9 cellular contexts compared by ENCODE assay signal in the genomic region with DNA sequence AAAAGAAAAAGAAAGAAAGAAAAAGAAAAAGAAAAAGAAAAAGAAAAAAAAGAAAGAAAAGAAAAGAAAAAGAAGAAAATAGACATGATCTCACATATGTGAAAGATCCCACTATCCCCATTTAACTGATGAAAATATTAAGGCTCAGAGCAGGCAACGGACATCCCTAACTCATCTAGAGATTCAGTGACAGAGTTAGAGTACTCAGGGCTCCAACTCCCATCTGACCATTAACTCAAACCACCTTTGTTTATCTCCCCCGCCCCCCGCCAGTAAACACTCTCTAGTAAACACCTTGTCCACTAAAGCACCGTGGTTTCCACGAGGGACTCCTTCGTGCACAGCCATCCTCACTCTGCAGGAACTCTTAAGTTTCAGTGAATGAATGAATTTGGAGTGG.
DNase-seq lines count a peak whose midpoint lies in the region; ATAC-seq and TF ChIP-seq lines count a peak whose summit lies in the region.
"Had no signal": no experiment of that assay in that cellular context is flagged by ENCODE, and none has a peak within 500 bp of the region (broad histone marks: within the 10 kb centered on the region; RNA-seq: fewer than 3 reads in every experiment).

No MANE protein-coding gene starts in this region.

- H3K27me3 ChIP-seq in left ventricle myocardium inferior (ENCODE audit: low read depth) (no peaks in the 10 kb centered on the region), uterus (no peaks in the 10 kb centered on the region)
- no peaks in the 10 kb centered on the region for H3K27me3 ChIP-seq in naive thymus-derived CD4-positive, alpha-beta T cell (ENCODE audit: control insufficient read depth in 2 of 2, insufficient read depth in 2 of 2, low read length in 2 of 2)

- POLR2A ChIA-PET in naive thymus-derived CD4-positive, alpha-beta T cell (lab: Charles Lee): interaction anchor here (0.7 to 5.8 kb wide), 9 partner anchors 8 to 937 kb away, joined by 3 to 109 read pairs (median 33); partner anchors contain the start of genes MYL12A, MYL12B, SMCHD1 and TGIF1

- H3K27me3 Mint-ChIP-seq in naive thymus-derived CD4-positive, alpha-beta T cell: no peaks in the 10 kb centered on the region

- ATAC-seq in Right ventricle myocardium superior (ENCODE audit: poor library complexity): no peak
- no peak for ATAC-seq in naive thymus-derived CD4-positive, alpha-beta T cell
- no peak for ATAC-seq in HG02852 (IDR thresholded peaks at IDR 0.05; ENCODE audit: unreplicated experiment)

- CTCF ChIA-PET in naive thymus-derived CD4-positive, alpha-beta T cell (lab: Charles Lee): interaction anchor here (3.7 kb wide), 1 partner anchor 73 kb away, joined by 35 read pairs; no protein-coding TSS in a partner anchor

- intact Hi-C loops in left ventricle myocardium inferior (cut with micrococcal nuclease) (loop anchor here (5.0 kb wide), 2 partner anchors 74 to 136 kb away; no protein-coding TSS in a partner anchor), Right ventricle myocardium superior (cut with DNase I) (loop anchor here (2.0 kb wide), 1 partner anchor 142 kb away; the partner anchor contains the start of gene TGIF1), uterus (cut with DNase I; ENCODE audit: low total_unique reads) (loop anchor here (10.0 kb wide), 1 partner anchor 138 kb away; the partner anchor contains the start of gene TGIF1)
- intact Hi-C loops in naive thymus-derived CD4-positive, alpha-beta T cell (cut with micrococcal nuclease): loop anchor here (5.0 to 10.0 kb wide), 5 partner anchors 331 to 1018 kb away; partner anchors contain the start of genes METTL4 (in 1 of the 2), MYL12B (in 1 of the 2) and NDC80 (in 1 of the 2)

- H3K9me3 ChIP-seq in left ventricle myocardium inferior (replicated peaks) (no peaks in the 10 kb centered on the region), uterus (no peaks in the 10 kb centered on the region)
- no peaks in the 10 kb centered on the region for H3K9me3 ChIP-seq in naive thymus-derived CD4-positive, alpha-beta T cell (ENCODE audit: control insufficient read depth in 2 of 3, low read length in 3 of 3)

- peak overlapping the region; percentile 98 to 100 (median 99) for H3K27ac Mint-ChIP-seq in naive thymus-derived CD4-positive, alpha-beta T cell

- peaks cover 0 to 23% (median 6%) of the 10 kb centered on the region in 5 donors for H3K36me3 Mint-ChIP-seq in naive thymus-derived CD4-positive, alpha-beta T cell

- peak overlapping the region; percentile 99 for H3K27ac ChIP-seq in left ventricle myocardium inferior (replicated peaks)
- peak overlapping the region; percentile 99 for H3K27ac ChIP-seq in cingulate gyrus (ENCODE audit: low read depth, low read length)
- peak overlapping the region; percentile 89 for H3K27ac ChIP-seq in naive thymus-derived CD4-positive, alpha-beta T cell (ENCODE audit: low read depth, low read length)
- H3K27ac ChIP-seq in uterus: peak overlapping the region; percentile 95 to 98

- no peak overlapping the region for H3K4me3 ChIP-seq in left ventricle myocardium inferior
- H3K4me3 ChIP-seq in naive thymus-derived CD4-positive, alpha-beta T cell (ENCODE audit: low read length): peak overlapping the region; percentile 73
- H3K4me3 ChIP-seq in uterus: no peak overlapping the region

- TF ChIP-seq POLR2A in uterus (IDR thresholded peaks at IDR 0.05): no peak

- H3K36me3 ChIP-seq in left ventricle myocardium inferior (no peaks in the 10 kb centered on the region), uterus (no peaks in the 10 kb centered on the region)
- H3K36me3 ChIP-seq in naive thymus-derived CD4-positive, alpha-beta T cell (ENCODE audit: control insufficient read depth in 2 of 3, insufficient read depth in 3 of 3, low read length in 3 of 3): no peaks in the 10 kb centered on the region

- peaks cover 32 to 63% (median 55%) of the 10 kb centered on the region in 7 donors for H3K4me1 Mint-ChIP-seq in naive thymus-derived CD4-positive, alpha-beta T cell

- H3K4me1 ChIP-seq in left ventricle myocardium inferior: peaks cover 45% of the 10 kb centered on the region
- peaks cover 31 to 40% of the 10 kb centered on the region in 2 donors for H3K4me1 ChIP-seq in naive thymus-derived CD4-positive, alpha-beta T cell (ENCODE audit: control insufficient read depth in 2 of 2, insufficient read depth in 2 of 2, low read length in 2 of 2)
- H3K4me1 ChIP-seq in uterus: peaks cover 4 to 18% of the 10 kb centered on the region in 2 donors

- TF ChIP-seq CTCF in left ventricle myocardium inferior (IDR thresholded peaks at IDR 0.05; ENCODE audit: borderline replicate concordance) (no peak), uterus (IDR thresholded peaks at IDR 0.05) (no peak)

- DNase-seq in left ventricle myocardium inferior (no peak), Right ventricle myocardium superior (no peak), uterus (no peak), NCI-H510A treated with DMSO at 0.1 percent for 48 hours (lab: John Stamatoyannopoulos, UW) (no peak), NCI-H69 (lab: John Stamatoyannopoulos, UW) (no peak)
- DNase-seq in naive thymus-derived CD4-positive, alpha-beta T cell: no peak
- DNase-seq: effector CD4-positive, alpha-beta T cell had no signal

- H3K4me3 Mint-ChIP-seq in naive thymus-derived CD4-positive, alpha-beta T cell: peak overlapping the region in 9 of 10 donors; percentile 84 to 97 (median 93)

- H3K9me3 Mint-ChIP-seq in naive thymus-derived CD4-positive, alpha-beta T cell: no peaks in the 10 kb centered on the region
